In genomic region chr3:72210248-72210647, GRCh38 we compare ENCODE assay signal across 19 cellular contexts.
DNase-seq lines count a peak whose midpoint lies in the region; ATAC-seq and TF ChIP-seq lines count a peak whose summit lies in the region.
"Had no signal": no experiment of that assay in that cellular context is flagged by ENCODE, and none has a peak within 500 bp of the region (broad histone marks: within the 10 kb centered on the region; RNA-seq: fewer than 3 reads in every experiment).

No MANE protein-coding gene starts in this region.

- H3K27me3 ChIP-seq in MM.1S (replicated peaks; ENCODE audit: insufficient read depth, low read length) (no peaks in the 10 kb centered on the region), neural cell (ENCODE audit: insufficient read depth, low read depth, low read length) (no peaks in the 10 kb centered on the region), heart left ventricle (peaks cover 0 to 2% (median 0%) of the 10 kb centered on the region in 9 donors)

- H3K79me2 ChIP-seq in MM.1S (ENCODE audit: low read length) (no peaks in the 10 kb centered on the region), neural cell (replicated peaks; ENCODE audit: insufficient read depth, low read length) (no peaks in the 10 kb centered on the region)

- no peak overlapping the region for H3K9ac ChIP-seq in MM.1S (ENCODE audit: low read length)
- peak overlapping the region; percentile 58 for H3K9ac ChIP-seq in neural cell (ENCODE audit: low read length)

- H3K4me2 ChIP-seq in MM.1S (ENCODE audit: low read depth, low read length) (peak overlapping the region; percentile 5; the same call in 1 of the 2 replicates), neural cell (ENCODE audit: low read length) (no peak overlapping the region)
- H3K4me2 ChIP-seq: A549 had no signal

- H3F3A ChIP-seq in MM.1S (ENCODE audit: insufficient read depth, low read length) (no peaks in the 10 kb centered on the region), neural cell (ENCODE audit: insufficient read depth, low read length, poor library complexity, severe bottlenecking) (no peaks in the 10 kb centered on the region)

- H3K4me1 ChIP-seq in MM.1S (ENCODE audit: low read length): no peaks in the 10 kb centered on the region
- H3K4me1 ChIP-seq in heart left ventricle: peaks cover 0 to 21% (median 4%) of the 10 kb centered on the region in 12 donors
- H3K4me1 ChIP-seq: A549, Caco-2 had no signal

- 88 to 95% (median 91%) methylated on average over 8 of the region's 8 CpGs for WGBS in heart left ventricle, 4 donors

- H3K9me2 ChIP-seq in MM.1S (replicated peaks; ENCODE audit: insufficient read depth, low read length): no peaks in the 10 kb centered on the region
- H3K9me2 ChIP-seq in neural cell (ENCODE audit: insufficient read depth, low read length): no peaks in the 10 kb centered on the region

- DNase-seq in NCI-H1105 treated with DMSO at 0.1 percent for 48 hours (lab: John Stamatoyannopoulos, UW) (peak; percentile 12), NCI-H1105 (lab: John Stamatoyannopoulos, UW) (no peak), DMS79 (lab: John Stamatoyannopoulos, UW) (peak; percentile 7), MM.1S (peak; percentile 20), heart left ventricle (no peak)
- no peak for DNase-seq in stimulated activated CD4-positive, alpha-beta T cell treated with anti-CD3 and anti-CD28 coated beads, Interleukin-15, amount 100 ng/mL, for 24 hours
- DNase-seq: AML-193; Caco-2; CD4-positive, alpha-beta T cell; GF-D8; GOT3; H7; HFFc6 had no signal

- TF ChIP-seq POLR2A in heart left ventricle (IDR thresholded peaks at IDR 0.05): no peak

- no peaks in the 10 kb centered on the region for H3K36me3 ChIP-seq in MM.1S (replicated peaks; ENCODE audit: insufficient read depth, low read length)
- no peaks in the 10 kb centered on the region for H3K36me3 ChIP-seq in neural cell (ENCODE audit: insufficient read depth, low read length)
- no peaks in the 10 kb centered on the region for H3K36me3 ChIP-seq in heart left ventricle

- TF ChIP-seq EP300 in neural cell (conservative IDR thresholded peaks at IDR 0.05; ENCODE audit: poor library complexity, severe bottlenecking): no peak

- H3K9me3 ChIP-seq in MM.1S (replicated peaks; ENCODE audit: insufficient read depth, low read length) (no peaks in the 10 kb centered on the region), neural cell (ENCODE audit: low read length) (no peaks in the 10 kb centered on the region), heart left ventricle (peaks cover 0 to 3% (median 0%) of the 10 kb centered on the region in 12 donors)
- H3K9me3 ChIP-seq: A549, Caco-2 had no signal

- H2AFZ ChIP-seq in MM.1S (ENCODE audit: low read length) (no peak overlapping the region), neural cell (ENCODE audit: low read depth, low read length) (no peak overlapping the region)

- no peak overlapping the region for H3K27ac ChIP-seq in MM.1S (ENCODE audit: low read length)
- H3K27ac ChIP-seq in neural cell (ENCODE audit: low read length): peak overlapping the region; percentile 92
- no peak overlapping the region for H3K27ac ChIP-seq in heart left ventricle
- H3K27ac ChIP-seq: 22Rv1, A549, C4-2B had no signal

- no peak for TF ChIP-seq RAD21 in neural cell (conservative IDR thresholded peaks at IDR 0.05)

- ATAC-seq in GM21528 (IDR thresholded peaks at IDR 0.05; ENCODE audit: low FRiP score, unreplicated experiment): no peak
- no peak for ATAC-seq in heart left ventricle
- ATAC-seq: A549, HCT116 had no signal

- H4K20me1 ChIP-seq in MM.1S (ENCODE audit: insufficient read depth, low read length): no peaks in the 10 kb centered on the region
- H4K20me1 ChIP-seq in neural cell (ENCODE audit: insufficient read depth): no peaks in the 10 kb centered on the region

- intact Hi-C loops in heart left ventricle (cut with DNase I): no loop called here

- TF ChIP-seq CTCF in MM.1S (IDR thresholded peaks at IDR 0.05; ENCODE audit: low read length) (no peak), neural cell (IDR thresholded peaks at IDR 0.05; ENCODE audit: poor library complexity, severe bottlenecking) (no peak), heart left ventricle (IDR thresholded peaks at IDR 0.05) (no peak)

- H3K4me3 ChIP-seq in MM.1S (ENCODE audit: low read length): no peak overlapping the region
- H3K4me3 ChIP-seq in neural cell (ENCODE audit: low read length): no peak overlapping the region
- no peak overlapping the region for H3K4me3 ChIP-seq in heart left ventricle
- H3K4me3 ChIP-seq: A549 had no signal

TF ChIP-seq in neural cell, 6 proteins besides CTCF, POLR2A, EP300 and RAD21:
- TF ChIP-seq EZH2 (IDR thresholded peaks at IDR 0.05; ENCODE audit: borderline replicate concordance, insufficient read depth, low read length, poor library complexity, severe bottlenecking) (no peak), SMC3 (conservative IDR thresholded peaks at IDR 0.05; ENCODE audit: poor library complexity) (no peak), MXI1 (conservative IDR thresholded peaks at IDR 0.05; ENCODE audit: poor library complexity, severe bottlenecking) (no peak), POLR2AphosphoS5 (IDR thresholded peaks at IDR 0.05) (no peak), TAF1 (IDR thresholded peaks at IDR 0.05; ENCODE audit: low read depth) (no peak)
TF ChIP-seq in neural cell: peak in this region for 0.

Comparison
In these comparisons a context has a peak if more than half of its experiments do, and no peak if none do; other contexts are left out.
1. DNase-seq: peak in NCI-H1105 treated with DMSO at 0.1 percent for 48 hours (single experiment), DMS79 (single experiment) and MM.1S (single experiment); none in NCI-H1105 (single experiment), stimulated activated CD4-positive, alpha-beta T cell treated with anti-CD3 and anti-CD28 coated beads, Interleukin-15, amount 100 ng/mL, for 24 hours (single experiment) and heart left ventricle (0 of 5).